Comparison of ENCODE assay signal across 10 cellular contexts in the genomic region with DNA sequence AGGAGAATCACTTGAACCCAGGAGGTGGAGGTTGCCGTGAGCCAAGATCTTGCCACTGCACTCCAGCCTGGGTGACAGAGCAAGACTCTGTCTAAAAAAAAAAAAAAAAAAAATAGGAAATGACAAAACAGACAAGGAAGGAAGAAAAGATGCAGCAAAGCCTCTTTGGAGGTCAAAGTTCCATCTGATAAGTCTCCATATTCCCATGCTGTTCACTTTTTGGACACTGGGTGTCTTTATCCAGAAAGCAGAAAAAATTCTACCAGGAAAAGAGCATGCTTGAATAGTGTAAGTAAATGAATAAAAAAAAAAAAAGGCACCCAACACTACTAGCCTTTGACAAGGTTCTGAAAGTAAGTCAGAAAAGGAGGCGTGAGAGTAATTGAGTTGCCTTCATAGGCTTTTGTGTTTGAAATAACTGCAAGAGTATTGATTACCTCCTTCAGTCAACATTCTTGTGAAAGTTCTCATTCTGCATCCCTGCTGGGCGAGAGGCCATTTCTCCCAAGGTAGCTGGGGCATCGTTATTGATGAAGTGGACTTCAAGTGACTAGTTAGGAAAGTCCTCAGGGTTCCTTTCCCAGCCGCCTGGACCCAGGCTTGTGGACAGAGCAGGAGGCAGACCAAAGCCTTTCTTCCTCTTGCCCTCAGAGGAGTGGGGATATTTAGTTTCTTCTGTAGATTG.
DNase-seq lines count a peak whose midpoint lies in the region; ATAC-seq and TF ChIP-seq lines count a peak whose summit lies in the region.
"Had no signal": no experiment of that assay in that cellular context is flagged by ENCODE, and none has a peak within 500 bp of the region (broad histone marks: within the 10 kb centered on the region; RNA-seq: fewer than 3 reads in every experiment).

No MANE protein-coding gene starts in this region.

- peak; percentile 28 to 44 for TF ChIP-seq RAD21 in liver (IDR thresholded peaks at IDR 0.05)

- ATAC-seq in HG02852 (IDR thresholded peaks at IDR 0.05; ENCODE audit: unreplicated experiment) (no peak), HG02840 (IDR thresholded peaks at IDR 0.05; ENCODE audit: low FRiP score, unreplicated experiment) (no peak)

- DNase-seq in AG08395 (ENCODE audit: low spot score): peak; percentile 27
- peak; percentile 78 for DNase-seq in HT-29 (ENCODE audit: low spot score)
- no peak for DNase-seq in SHP77 (lab: John Stamatoyannopoulos, UW)
- no peak for DNase-seq in substantia nigra (lab: John Stamatoyannopoulos, UW)

- H3K4me1 ChIP-seq in liver (ENCODE audit: control insufficient read depth in 4 of 4, insufficient read depth in 4 of 4, low read length in 3 of 4): peaks cover 0 to 4% (median 3%) of the 10 kb centered on the region in 4 donors
- H3K4me1 ChIP-seq: prostate gland, SJCRH30 had no signal

- H3K9ac ChIP-seq in liver (ENCODE audit: low read depth in 1 of 2, low read length in 2 of 2): no peak overlapping the region

- H3K36me3 ChIP-seq in liver (ENCODE audit: control insufficient read depth in 4 of 4, insufficient read depth in 3 of 4, low read depth in 1 of 4, low read length in 3 of 4): no peaks in the 10 kb centered on the region
- H3K36me3 ChIP-seq: prostate gland, SJCRH30 had no signal

- H3K4me3 ChIP-seq in liver (ENCODE audit: low read depth in 1 of 3, low read length in 3 of 3): no peak overlapping the region
- H3K4me3 ChIP-seq: prostate gland, SJCRH30 had no signal

- peak; percentile 6; the same call in 1 of the 2 replicates for TF ChIP-seq CTCF in VCaP (conservative IDR thresholded peaks at IDR 0.05)
- TF ChIP-seq CTCF in liver (IDR thresholded peaks at IDR 0.05; ENCODE audit: low read depth, low read length, missing input control): peak; percentile 33

- H3K27me3 ChIP-seq in liver (ENCODE audit: control insufficient read depth in 4 of 4, insufficient read depth in 4 of 4, low read length in 3 of 4): no peaks in the 10 kb centered on the region
- H3K27me3 ChIP-seq: SJCRH30 had no signal

- H3K27ac ChIP-seq in VCaP: peak overlapping the region; percentile 34; the same call in 1 of the 2 replicates
- no peak overlapping the region for H3K27ac ChIP-seq in liver (ENCODE audit: low read depth in 1 of 2, low read length in 2 of 2)
- no peak overlapping the region for H3K27ac ChIP-seq in substantia nigra (ENCODE audit: low read depth, low read length, poor library complexity, severe bottlenecking)
- H3K27ac ChIP-seq: prostate gland, SJCRH30 had no signal

- no peaks in the 10 kb centered on the region for H3K9me3 ChIP-seq in liver (ENCODE audit: control insufficient read depth in 4 of 4, low read length in 3 of 4)
- H3K9me3 ChIP-seq: prostate gland, SJCRH30 had no signal

- WGBS in liver: 53% methylated on average over 5 of the region's 5 CpGs

TF ChIP-seq in liver, 16 proteins besides CTCF, POLR2A, EP300 and RAD21:
- TF ChIP-seq FOXA2 (IDR thresholded peaks at IDR 0.05): no peak
- no peak for TF ChIP-seq SP1 (IDR thresholded peaks at IDR 0.05)
- TF ChIP-seq HNF4G (IDR thresholded peaks at IDR 0.05): peak; percentile 23
- TF ChIP-seq, protein P1, sequence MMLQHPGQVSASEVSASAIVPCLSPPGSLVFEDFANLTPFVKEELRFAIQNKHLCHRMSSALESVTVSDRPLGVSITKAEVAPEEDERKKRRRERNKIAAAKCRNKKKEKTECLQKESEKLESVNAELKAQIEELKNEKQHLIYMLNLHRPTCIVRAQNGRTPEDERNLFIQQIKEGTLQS (IDR thresholded peaks at IDR 0.05): no peak
- TF ChIP-seq MAX (IDR thresholded peaks at IDR 0.05): no peak
- TF ChIP-seq, protein P2, sequence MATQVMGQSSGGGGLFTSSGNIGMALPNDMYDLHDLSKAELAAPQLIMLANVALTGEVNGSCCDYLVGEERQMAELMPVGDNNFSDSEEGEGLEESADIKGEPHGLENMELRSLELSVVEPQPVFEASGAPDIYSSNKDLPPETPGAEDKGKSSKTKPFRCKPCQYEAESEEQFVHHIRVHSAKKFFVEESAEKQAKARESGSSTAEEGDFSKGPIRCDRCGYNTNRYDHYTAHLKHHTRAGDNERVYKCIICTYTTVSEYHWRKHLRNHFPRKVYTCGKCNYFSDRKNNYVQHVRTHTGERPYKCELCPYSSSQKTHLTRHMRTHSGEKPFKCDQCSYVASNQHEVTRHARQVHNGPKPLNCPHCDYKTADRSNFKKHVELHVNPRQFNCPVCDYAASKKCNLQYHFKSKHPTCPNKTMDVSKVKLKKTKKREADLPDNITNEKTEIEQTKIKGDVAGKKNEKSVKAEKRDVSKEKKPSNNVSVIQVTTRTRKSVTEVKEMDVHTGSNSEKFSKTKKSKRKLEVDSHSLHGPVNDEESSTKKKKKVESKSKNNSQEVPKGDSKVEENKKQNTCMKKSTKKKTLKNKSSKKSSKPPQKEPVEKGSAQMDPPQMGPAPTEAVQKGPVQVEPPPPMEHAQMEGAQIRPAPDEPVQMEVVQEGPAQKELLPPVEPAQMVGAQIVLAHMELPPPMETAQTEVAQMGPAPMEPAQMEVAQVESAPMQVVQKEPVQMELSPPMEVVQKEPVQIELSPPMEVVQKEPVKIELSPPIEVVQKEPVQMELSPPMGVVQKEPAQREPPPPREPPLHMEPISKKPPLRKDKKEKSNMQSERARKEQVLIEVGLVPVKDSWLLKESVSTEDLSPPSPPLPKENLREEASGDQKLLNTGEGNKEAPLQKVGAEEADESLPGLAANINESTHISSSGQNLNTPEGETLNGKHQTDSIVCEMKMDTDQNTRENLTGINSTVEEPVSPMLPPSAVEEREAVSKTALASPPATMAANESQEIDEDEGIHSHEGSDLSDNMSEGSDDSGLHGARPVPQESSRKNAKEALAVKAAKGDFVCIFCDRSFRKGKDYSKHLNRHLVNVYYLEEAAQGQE (IDR thresholded peaks at IDR 0.05): no peak
- peak; percentile 40 to 56 for TF ChIP-seq HNF4A (conservative IDR thresholded peaks at IDR 0.05)
- TF ChIP-seq FOXA1 (IDR thresholded peaks at IDR 0.05): no peak
- TF ChIP-seq, protein P3, sequence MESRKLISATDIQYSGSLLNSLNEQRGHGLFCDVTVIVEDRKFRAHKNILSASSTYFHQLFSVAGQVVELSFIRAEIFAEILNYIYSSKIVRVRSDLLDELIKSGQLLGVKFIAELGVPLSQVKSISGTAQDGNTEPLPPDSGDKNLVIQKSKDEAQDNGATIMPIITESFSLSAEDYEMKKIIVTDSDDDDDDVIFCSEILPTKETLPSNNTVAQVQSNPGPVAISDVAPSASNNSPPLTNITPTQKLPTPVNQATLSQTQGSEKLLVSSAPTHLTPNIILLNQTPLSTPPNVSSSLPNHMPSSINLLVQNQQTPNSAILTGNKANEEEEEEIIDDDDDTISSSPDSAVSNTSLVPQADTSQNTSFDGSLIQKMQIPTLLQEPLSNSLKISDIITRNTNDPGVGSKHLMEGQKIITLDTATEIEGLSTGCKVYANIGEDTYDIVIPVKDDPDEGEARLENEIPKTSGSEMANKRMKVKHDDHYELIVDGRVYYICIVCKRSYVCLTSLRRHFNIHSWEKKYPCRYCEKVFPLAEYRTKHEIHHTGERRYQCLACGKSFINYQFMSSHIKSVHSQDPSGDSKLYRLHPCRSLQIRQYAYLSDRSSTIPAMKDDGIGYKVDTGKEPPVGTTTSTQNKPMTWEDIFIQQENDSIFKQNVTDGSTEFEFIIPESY (IDR thresholded peaks at IDR 0.05): no peak
- TF ChIP-seq TAF1 (conservative IDR thresholded peaks at IDR 0.05): no peak
- TF ChIP-seq NR2F2 (IDR thresholded peaks at IDR 0.05): peak; percentile 46
- TF ChIP-seq YY1 (IDR thresholded peaks at IDR 0.05): no peak

Comparison
In these comparisons a context has a peak if more than half of its experiments do, and no peak if none do; other contexts are left out.
1. DNase-seq: peak in AG08395 (single experiment) and HT-29 (single experiment); none in SHP77 (0 of 2) and substantia nigra (0 of 49).